In genomic region chr20:43457640-43458421, GRCh38 we compare ENCODE assay signal across 1 cellular context.
TF ChIP-seq lines count a peak whose summit lies in the region.

Gene SRSF6, plus strand, starts transcription at chr20:43457896. Its CDS starts 138 bp downstream, at chr20:43458034.

TF ChIP-seq in HepG2, 621 proteins besides CTCF, POLR2A, EP300 and RAD21 (continued from another document and continues in another):
- TF ChIP-seq DNMT1 (CRISPR knock-in tag; IDR thresholded peaks at IDR 0.05): peak; percentile 99
- peak; percentile 96 for TF ChIP-seq WIZ (CRISPR knock-in tag; IDR thresholded peaks at IDR 0.05)
- TF ChIP-seq MNT (IDR thresholded peaks at IDR 0.05): no peak
- TF ChIP-seq SKIL (CRISPR knock-in tag; IDR thresholded peaks at IDR 0.05; ENCODE audit: borderline replicate concordance): 0 out of 2 replicates have a peak, but pooled peaks have one; percentile 22
- TF ChIP-seq KAT8 (CRISPR knock-in tag; IDR thresholded peaks at IDR 0.05): peak; percentile 91
- TF ChIP-seq ZNF33B (CRISPR knock-in tag; IDR thresholded peaks at IDR 0.05): peak; percentile 94
- TF ChIP-seq ZNF709 (CRISPR knock-in tag; IDR thresholded peaks at IDR 0.05): peak; percentile 98
- TF ChIP-seq ZNF329 (CRISPR knock-in tag; IDR thresholded peaks at IDR 0.05; ENCODE audit: low read depth): peak; percentile 94
- peak; percentile 89 for TF ChIP-seq GMEB2 (CRISPR knock-in tag; IDR thresholded peaks at IDR 0.05; ENCODE audit: low read depth)
- TF ChIP-seq ZNF841 (CRISPR knock-in tag; IDR thresholded peaks at IDR 0.05; ENCODE audit: borderline replicate concordance): peak; percentile 86; the same call in 1 of the 2 replicates
- TF ChIP-seq TBX2 (CRISPR knock-in tag; IDR thresholded peaks at IDR 0.05; ENCODE audit: borderline replicate concordance): peak; percentile 97
- TF ChIP-seq DPF2 (CRISPR knock-in tag; IDR thresholded peaks at IDR 0.05; ENCODE audit: borderline replicate concordance, low read depth): 0 out of 2 replicates have a peak, but pooled peaks have one; percentile 49
- TF ChIP-seq NFKB2 (CRISPR knock-in tag; IDR thresholded peaks at IDR 0.05; ENCODE audit: borderline replicate concordance): peak; percentile 98
- TF ChIP-seq TOE1 (CRISPR knock-in tag; IDR thresholded peaks at IDR 0.05): peak; percentile 90
- TF ChIP-seq PRDM10 (CRISPR knock-in tag; IDR thresholded peaks at IDR 0.05; ENCODE audit: low read depth): peak; percentile 57
- peak; percentile 29; the same call in 1 of the 2 replicates for TF ChIP-seq ZNF713 (CRISPR knock-in tag; IDR thresholded peaks at IDR 0.05)
- peak; percentile 91 for TF ChIP-seq PBX3 (CRISPR knock-in tag; IDR thresholded peaks at IDR 0.05; ENCODE audit: borderline replicate concordance)
- peak; percentile 41 for TF ChIP-seq HNRNPLL (IDR thresholded peaks at IDR 0.05; ENCODE audit: low read depth, low read length, poor library complexity, severe bottlenecking)
- TF ChIP-seq ERF (CRISPR knock-in tag; IDR thresholded peaks at IDR 0.05): peak; percentile 95
- TF ChIP-seq EHMT2 (IDR thresholded peaks at IDR 0.05; ENCODE audit: borderline replicate concordance, low read depth, low read length): peak; percentile 23; the same call in 1 of the 2 replicates
- TF ChIP-seq ZNF501 (CRISPR knock-in tag; IDR thresholded peaks at IDR 0.05): peak; percentile 99
- peak; percentile 84; the same call in 1 of the 2 replicates for TF ChIP-seq MAF1 (CRISPR knock-in tag; IDR thresholded peaks at IDR 0.05; ENCODE audit: borderline replicate concordance)
- peak; percentile 76 for TF ChIP-seq ZNF776 (CRISPR knock-in tag; IDR thresholded peaks at IDR 0.05)
- TF ChIP-seq ZNF362 (CRISPR knock-in tag; IDR thresholded peaks at IDR 0.05; ENCODE audit: borderline replicate concordance): peak; percentile 44; the same call in 1 of the 2 replicates
- peak; percentile 99 for TF ChIP-seq ZNF407 (CRISPR knock-in tag; IDR thresholded peaks at IDR 0.05; ENCODE audit: not compliant biosample characterization)
- peak; percentile 99 for TF ChIP-seq GTF2F1 (IDR thresholded peaks at IDR 0.05; ENCODE audit: low read length)
- no peak; the same call in 1 of the 2 replicates for TF ChIP-seq SNRNP70 (IDR thresholded peaks at IDR 0.05; ENCODE audit: low read depth, low read length)
- TF ChIP-seq ZFP36L1 (CRISPR knock-in tag; IDR thresholded peaks at IDR 0.05): peak; percentile 15; the same call in 1 of the 2 replicates
- TF ChIP-seq ZNF562 (CRISPR knock-in tag; IDR thresholded peaks at IDR 0.05; ENCODE audit: borderline replicate concordance): 0 out of 2 replicates have a peak, but pooled peaks have one; percentile 42
- TF ChIP-seq ZIK1 (CRISPR knock-in tag; IDR thresholded peaks at IDR 0.05; ENCODE audit: borderline replicate concordance, low read depth): peak; percentile 92; the same call in 1 of the 2 replicates
- TF ChIP-seq ZBTB8A (CRISPR knock-in tag; IDR thresholded peaks at IDR 0.05; ENCODE audit: borderline replicate concordance, low read depth): 0 out of 2 replicates have a peak, but pooled peaks have one; percentile 90
- peak; percentile 100 for TF ChIP-seq BORCS8-MEF2B (CRISPR knock-in tag; IDR thresholded peaks at IDR 0.05)
- peak; percentile 94; the same call in 1 of the 2 replicates for TF ChIP-seq ZBTB3 (CRISPR knock-in tag; IDR thresholded peaks at IDR 0.05; ENCODE audit: borderline replicate concordance, low read depth)
- TF ChIP-seq SNAPC5 (CRISPR knock-in tag; IDR thresholded peaks at IDR 0.05; ENCODE audit: borderline replicate concordance): peak; percentile 95
- peak; percentile 84; the same call in 1 of the 2 replicates for TF ChIP-seq ZNF775 (CRISPR knock-in tag; IDR thresholded peaks at IDR 0.05; ENCODE audit: borderline replicate concordance)
- no peak for TF ChIP-seq ZNF10 (CRISPR knock-in tag; IDR thresholded peaks at IDR 0.05; ENCODE audit: borderline replicate concordance, low read depth)
- TF ChIP-seq TGIF2 (CRISPR knock-in tag; IDR thresholded peaks at IDR 0.05): peak; percentile 93
